Comparison of ENCODE assay signal across 17 cellular contexts in the genomic region with DNA sequence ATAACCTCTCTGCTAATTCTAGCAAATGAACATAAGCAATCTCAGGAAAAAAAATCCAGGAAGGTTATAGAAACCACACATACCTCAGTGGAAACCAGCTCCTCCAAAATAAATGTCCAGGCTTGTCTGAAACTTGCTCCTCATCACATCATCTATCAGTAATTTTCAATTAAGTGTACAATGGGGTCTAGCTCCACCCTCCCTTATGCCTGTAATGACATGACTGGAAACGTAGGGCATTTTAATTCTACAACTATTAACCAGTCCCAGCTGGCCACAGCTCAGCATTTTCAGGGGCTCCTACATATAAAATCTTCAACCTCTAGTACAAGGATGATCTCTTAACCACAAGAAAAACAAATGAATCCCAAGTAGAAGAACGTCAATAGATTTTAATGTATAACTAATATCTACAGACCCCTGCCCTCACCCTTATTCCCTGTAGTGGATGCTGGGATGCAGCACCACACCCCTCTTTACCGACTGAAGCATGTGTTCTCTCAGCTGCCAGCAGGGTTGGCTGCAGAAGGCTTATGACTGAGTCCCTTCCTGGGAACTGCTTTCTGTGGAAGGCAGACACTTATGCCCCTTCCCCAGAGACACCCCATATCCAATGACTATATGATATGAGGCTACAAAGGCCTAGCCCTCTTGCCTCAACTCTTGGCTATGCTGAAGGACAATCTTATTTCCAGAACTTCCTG. TPM values are rescaled to one million over a fixed set of nuclear protein-coding genes. Genes with fewer than 3 reads are reported as not detected.
DNase-seq lines count a peak whose midpoint lies in the region; ATAC-seq and TF ChIP-seq lines count a peak whose summit lies in the region.
"Had no signal": no experiment of that assay in that cellular context is flagged by ENCODE, and none has a peak within 500 bp of the region (broad histone marks: within the 10 kb centered on the region; RNA-seq: fewer than 3 reads in every experiment).

No MANE protein-coding gene starts in this region.

- H3K4me1 Mint-ChIP-seq in glutamatergic neuron (ENCODE audit: low read depth, unreplicated experiment), result peaks cover 29% of the 10 kb centered on the region

- H3K27me3 Mint-ChIP-seq in glutamatergic neuron (ENCODE audit: unreplicated experiment), result peaks cover 4% of the 10 kb centered on the region

- H3K36me3 ChIP-seq in brain microvascular endothelial cell (replicated peaks) (no peaks in the 10 kb centered on the region), left lung (no peaks in the 10 kb centered on the region)
- H3K36me3 ChIP-seq: BLaER1 treated with 17β-estradiol and CSF1 and Interleukin-3, amounts not matched to agents 10 nM and 100 nM had no signal

- TF ChIP-seq CTCF in brain microvascular endothelial cell (IDR thresholded peaks at IDR 0.05; ENCODE audit: low read depth, low read length, missing control alignments) (peak; percentile 19), glutamatergic neuron (IDR thresholded peaks at IDR 0.05; ENCODE audit: partially characterized antibody, unreplicated experiment) (no peak), left lung (IDR thresholded peaks at IDR 0.05) (no peak)

- peak overlapping the region; percentile 97 for H3K27ac Mint-ChIP-seq in glutamatergic neuron (ENCODE audit: unreplicated experiment)

- no peak for ATAC-seq in left lung
- no peak for ATAC-seq in HG02610 (IDR thresholded peaks at IDR 0.05; ENCODE audit: unreplicated experiment)
- ATAC-seq: K562 had no signal

- in situ Hi-C loops in brain microvascular endothelial cell (cut with HindIII; ENCODE audit: low pct_ligation_motif_present, low sequenced_read_pairs), result no loop called here

- intact Hi-C loops in left lung (cut with DNase I), result no loop called here

- H3K9me3 ChIP-seq in left lung, result no peaks in the 10 kb centered on the region

- peaks cover 11% of the 10 kb centered on the region for H3K9me3 Mint-ChIP-seq in glutamatergic neuron (ENCODE audit: unreplicated experiment)

- DNase-seq in NCI-H82 (lab: John Stamatoyannopoulos, UW) (peak; percentile 50), NCI-H82 treated with DMSO at 0.1 percent for 48 hours (lab: John Stamatoyannopoulos, UW; ENCODE audit: unreplicated experiment) (no peak), brain microvascular endothelial cell (no peak), glutamatergic neuron (peak; percentile 67), pons (ENCODE audit: low spot score) (no peak), left lung (no peak), NCI-H187 (lab: John Stamatoyannopoulos, UW) (no peak)
- DNase-seq: GM23248, NCI-H1092, NCI-H1694, OCI-M1 had no signal

- peaks cover 6% of the 10 kb centered on the region for H3K36me3 Mint-ChIP-seq in glutamatergic neuron (ENCODE audit: unreplicated experiment)

- H3K27ac ChIP-seq in brain microvascular endothelial cell, result no peak overlapping the region
- no peak overlapping the region for H3K27ac ChIP-seq in left lung
- H3K27ac ChIP-seq: BLaER1 treated with 17β-estradiol and CSF1 and Interleukin-3, amounts not matched to agents 10 nM and 100 nM; GM23248; HL-60 had no signal

- no peaks in the 10 kb centered on the region for H3K4me1 ChIP-seq in left lung
- H3K4me1 ChIP-seq: BLaER1 treated with 17β-estradiol and CSF1 and Interleukin-3, amounts not matched to agents 10 nM and 100 nM had no signal

- no peaks in the 10 kb centered on the region for H3K27me3 ChIP-seq in brain microvascular endothelial cell (replicated peaks)
- no peaks in the 10 kb centered on the region for H3K27me3 ChIP-seq in left lung
- H3K27me3 ChIP-seq: BLaER1 treated with 17β-estradiol and CSF1 and Interleukin-3, amounts not matched to agents 10 nM and 100 nM had no signal

- H3K4me3 ChIP-seq in brain microvascular endothelial cell (ENCODE audit: low read depth, low read length) (no peak overlapping the region), left lung (no peak overlapping the region)
- H3K4me3 ChIP-seq: BLaER1 treated with 17β-estradiol and CSF1 and Interleukin-3, amounts not matched to agents 10 nM and 100 nM; GM23248; K562 had no signal

- H3K4me3 Mint-ChIP-seq in glutamatergic neuron (ENCODE audit: unreplicated experiment), result peak overlapping the region; percentile 81

RNA-seq across cellular contexts. Expression of gene TSSK1B, which starts 6.8 kb away (rescaled TPM):
- total RNA-seq in glutamatergic neuron (ENCODE audit: unreplicated experiment), result 0.54 TPM
- total RNA-seq in left lung, result under 1 TPM in 1 of 2 donors, not detected in 1; 0.23 TPM
- total RNA-seq: A172, GM23248, K562, SK-MEL-5 had no signal

Comparison
In these comparisons a context has a peak if more than half of its experiments do, and no peak if none do; other contexts are left out.
1. DNase-seq: peak in NCI-H82 (single experiment) and glutamatergic neuron (single experiment); none in NCI-H82 treated with DMSO at 0.1 percent for 48 hours (single experiment), brain microvascular endothelial cell (single experiment), pons (single experiment), left lung (0 of 2) and NCI-H187 (0 of 2).